In genomic region chr4:17810260-17811077, GRCh38 we compare ENCODE assay signal across 8 cellular contexts. TPM values are rescaled to one million over a fixed set of nuclear protein-coding genes. Genes with fewer than 3 reads are reported as not detected.
A peak's percentile ranks its signal among the peaks of the same experiment; 100 is the strongest.
DNase-seq lines count a peak whose midpoint lies in the region; ATAC-seq and TF ChIP-seq lines count a peak whose summit lies in the region.

DCAF16 (minus strand) TSS chr4:17810757; CDS start chr4:17804141, 6,616 bp downstream.
NCAPG (plus strand) TSS chr4:17810979; CDS start chr4:17811078, 99 bp downstream.

- H3K27me3 Mint-ChIP-seq in activated T-cell treated with anti-CD3 and anti-CD28 coated beads, Interleukin-2, amount 50 U/mL, for 24 hours, result no peaks in the 10 kb centered on the region

- in situ Hi-C loops in KBM-7 (cut with MboI; ENCODE audit: low pct_unique_long_range_greater_than_20kb, low sequenced_read_pairs), result no loop called here

- peak within 1 kb of the TSS; percentile 98 for H3K27ac Mint-ChIP-seq in activated T-cell treated with anti-CD3 and anti-CD28 coated beads, Interleukin-2, amount 50 U/mL, for 24 hours

- H3K4me3 Mint-ChIP-seq in activated T-cell treated with anti-CD3 and anti-CD28 coated beads, Interleukin-2, amount 50 U/mL, for 24 hours, result peak within 1 kb of the TSS; percentile 97

- DNase-seq in DMS153 treated with DMSO at 0.1 percent for 48 hours (lab: John Stamatoyannopoulos, UW; ENCODE audit: unreplicated experiment) (peak; percentile 57), KBM-7 (peak; percentile 99), epithelial cell of proximal tubule (ENCODE audit: low read depth) (peak; percentile 92), mucosa of gallbladder (ENCODE audit: low spot score) (peak; percentile 100)
- DNase-seq in activated T-cell treated with anti-CD3 and anti-CD28 coated beads, Interleukin-2, amount 50 U/mL, for 24 hours, result peak; percentile 99
- DNase-seq in stimulated activated CD8-positive, alpha-beta memory T cell treated with anti-CD3 and anti-CD28 coated beads, Interleukin-4, amount 100 ng/mL, for 4 hours (ENCODE audit: low read depth in 2 of 2, low spot score in 1 of 2), result peak; percentile 99

- H3K36me3 Mint-ChIP-seq in activated T-cell treated with anti-CD3 and anti-CD28 coated beads, Interleukin-2, amount 50 U/mL, for 24 hours (ENCODE audit: low read depth), result peaks cover 84% of the 10 kb centered on the region

- H3K9me3 Mint-ChIP-seq in activated T-cell treated with anti-CD3 and anti-CD28 coated beads, Interleukin-2, amount 50 U/mL, for 24 hours, result no peaks in the 10 kb centered on the region

- TF ChIP-seq CTCF in epithelial cell of proximal tubule (conservative IDR thresholded peaks at IDR 0.05; ENCODE audit: low read depth, low read length), result no peak

- peak; percentile 89 for ATAC-seq in GM21717 (IDR thresholded peaks at IDR 0.05; ENCODE audit: unreplicated experiment)

- peaks cover 46% of the 10 kb centered on the region for H3K4me1 Mint-ChIP-seq in activated T-cell treated with anti-CD3 and anti-CD28 coated beads, Interleukin-2, amount 50 U/mL, for 24 hours (ENCODE audit: low read depth)

- peak within 1 kb of the TSS; percentile 82 for H3K4me3 ChIP-seq in epithelial cell of proximal tubule (ENCODE audit: low read depth, low read length)

TF ChIP-seq in PFSK-1, 5 proteins besides CTCF, POLR2A, EP300 and RAD21:
- TF ChIP-seq FOXP2 (optimal IDR thresholded peaks at IDR 0.05; ENCODE audit: borderline replicate concordance, extremely low read depth, extremely low read length, insufficient read depth) (peak; percentile 34), TAF1 (IDR thresholded peaks at IDR 0.05; ENCODE audit: borderline replicate concordance, insufficient read depth, low read length) (peak; percentile 85), POLR2AphosphoS5 (IDR thresholded peaks at IDR 0.05; ENCODE audit: low read depth, low read length) (peak; percentile 91), SIN3A (IDR thresholded peaks at IDR 0.05; ENCODE audit: borderline replicate concordance, insufficient read depth, low read length) (peak; percentile 95), REST (IDR thresholded peaks at IDR 0.05; ENCODE audit: insufficient read depth in 1 of 2, low read depth in 2 of 2, low read length in 2 of 2) (peak; percentile 5 to 53; a peak in 1 of 4 replicates)

RNA-seq across cellular contexts. Expression of gene DCAF16, which starts in this region (rescaled TPM):
- 4.8 TPM for polyA plus RNA-seq in PFSK-1 (2012; ENCODE audit: insufficient read length, low read depth)
- total RNA-seq in epithelial cell of proximal tubule, result 18.6 and 27.0 TPM in 2 replicates
- total RNA-seq in mucosa of gallbladder, result 37.5 TPM

RNA-seq across cellular contexts. Expression of gene NCAPG, which starts in this region (rescaled TPM):
- 12.8 TPM for polyA plus RNA-seq in PFSK-1 (2012; ENCODE audit: insufficient read length, low read depth)
- 56.4 and 66.9 TPM in 2 replicates for total RNA-seq in epithelial cell of proximal tubule
- total RNA-seq in mucosa of gallbladder, result 1.4 TPM

Comparison
In these comparisons a context has a peak if more than half of its experiments do, and no peak if none do; other contexts are left out.
1. Peak in every context shown above with its lines: DNase-seq, ATAC-seq and H3K4me3 ChIP-seq.
2. RNA of gene NCAPG (total RNA-seq): 56.4 to 66.9 TPM in epithelial cell of proximal tubule; 1.4 TPM in mucosa of gallbladder (single experiment); every median in the first group is over 10 times any median in the second.